8 cellular contexts compared by ENCODE assay signal in genomic region chr9:15606667-15607472, GRCh38. TPM values are rescaled to one million over a fixed set of nuclear protein-coding genes. Genes with fewer than 3 reads are reported as not detected.
DNase-seq lines count a peak whose midpoint lies in the region; ATAC-seq, FAIRE-seq and TF ChIP-seq lines count a peak whose summit lies in the region.

No MANE protein-coding gene starts in this region.

- H4K20me1 ChIP-seq in GM12878 (ENCODE audit: control insufficient read depth, insufficient read depth): no peaks in the 10 kb centered on the region

- RAD21 ChIA-PET in GM12878 (lab: Charles Lee; ENCODE audit: unreplicated experiment): interaction anchor here (0.6 to 1.5 kb wide), 16 partner anchors 8 to 396 kb away, joined by 3 to 17 read pairs (median 4); partner anchors contain the start of gene CCDC171

- intact Hi-C loops in GM12878 (cut with micrococcal nuclease; ENCODE audit: unreplicated experiment) (loop anchor here (2.0 to 10.0 kb wide), 6 partner anchors 55 to 502 kb away; partner anchors contain the start of genes CCDC171 and SNAPC3), vagina (cut with DNase I) (no loop called here)

- TF ChIP-seq POLR2A in H54 (IDR thresholded peaks at IDR 0.05; ENCODE audit: low read depth, low read length): no peak
- TF ChIP-seq POLR2A in GM12878 (IDR thresholded peaks at IDR 0.05; ENCODE audit: low read depth, low read length): no peak
- TF ChIP-seq POLR2A in vagina (IDR thresholded peaks at IDR 0.05): no peak

- SMC1A ChIA-PET in GM12878 (lab: Charles Lee; ENCODE audit: uncharacterized antibody, unreplicated experiment): interaction anchor here (0.6 to 2.5 kb wide), 25 partner anchors 15 to 399 kb away, joined by 3 to 16 read pairs (median 4); partner anchors contain the start of gene CCDC171

- TF ChIP-seq CTCF in GM12878 (IDR thresholded peaks at IDR 0.05 in 2 of 3, conservative IDR thresholded peaks at IDR 0.05 in 1 of 3; ENCODE audit: control insufficient read depth in 2 of 3, extremely low read depth in 1 of 3, insufficient read depth in 1 of 3, low read depth in 3 of 3, low read length in 3 of 3) (peak; percentile 46 to 68 (median 52)), vagina (IDR thresholded peaks at IDR 0.05) (peak; percentile 48 to 73 (median 71))

- no peak overlapping the region for H3K4me2 ChIP-seq in GM12878 (ENCODE audit: control insufficient read depth, insufficient read depth)

- H3K9me3 ChIP-seq in GM12878 (replicated peaks; ENCODE audit: control insufficient read depth, insufficient read depth, low read length): no peaks in the 10 kb centered on the region
- no peaks in the 10 kb centered on the region for H3K9me3 ChIP-seq in vagina

- H3K27ac ChIP-seq in GM12878 (ENCODE audit: control insufficient read depth, insufficient read depth): no peak overlapping the region
- H3K27ac ChIP-seq in vagina: no peak overlapping the region

- peak; percentile 24 for DNase-seq in DMS114 treated with DMSO at 0.1 percent for 48 hours (lab: John Stamatoyannopoulos, UW; ENCODE audit: unreplicated experiment)
- peak; percentile 6 for DNase-seq in H54 (ENCODE audit: insufficient read length, low spot score)
- peak; percentile 70 for DNase-seq in NCI-H2196 treated with DMSO at 0.1 percent for 48 hours (lab: John Stamatoyannopoulos, UW; ENCODE audit: unreplicated experiment)
- no peak for DNase-seq in GM12878 (ENCODE audit: low read depth, low spot score)
- DNase-seq in kidney tubule cell (ENCODE audit: low spot score): peak; percentile 60
- DNase-seq in vagina (ENCODE audit: extremely low spot score in 2 of 2): no peak
- DNase-seq in activated CD4-positive, alpha-beta T cell treated with anti-CD3 and anti-CD28 coated beads, Interleukin-2, amount 50 U/mL, for 48 hours: no peak

- H3K36me3 ChIP-seq in GM12878 (ENCODE audit: control insufficient read depth in 2 of 2, insufficient read depth in 2 of 2, low read length in 1 of 2) (no peaks in the 10 kb centered on the region), vagina (no peaks in the 10 kb centered on the region)

- in situ Hi-C loops in GM12878 (cut with MboI): no loop called here

- H3K4me3 ChIP-seq in GM12878 (no peak overlapping the region), vagina (no peak overlapping the region)

- WGBS in GM12878 (ENCODE audit: insufficient coverage, insufficient replicate concordance, low lambda C conversion rate, missing lambda C conversion rate): 0% methylated on average over 1 of the region's 1 CpG

- FAIRE-seq in H54 (lab: Jason Lieb, UNC) (peak; percentile 27), GM12878 (lab: Jason Lieb, UNC) (peak; percentile 87)

- H3K9ac ChIP-seq in GM12878 (ENCODE audit: control insufficient read depth, insufficient read depth, low read length): no peak overlapping the region

- no peak overlapping the region for H2AFZ ChIP-seq in GM12878 (ENCODE audit: control insufficient read depth, low read depth, low read length)

- H3K27me3 ChIP-seq in GM12878 (replicated peaks in 1 of 2; ENCODE audit: control insufficient read depth in 2 of 2, insufficient read depth in 2 of 2, low read length in 1 of 2) (no peaks in the 10 kb centered on the region), vagina (no peaks in the 10 kb centered on the region)

- POLR2A ChIA-PET in GM12878 (lab: Charles Lee): interaction anchor here (1.3 kb wide), 1 partner anchor 55 kb away, joined by 3 read pairs; no protein-coding TSS in a partner anchor

- no TSS peak for BruUV-seq in GM12878 (replicated peaks; lab: Mats Ljungman, UMichigan)

- peak; percentile 70 for TF ChIP-seq RAD21 in GM12878 (IDR thresholded peaks at IDR 0.05; ENCODE audit: insufficient read depth, low read depth, low read length)

- H3K79me2 ChIP-seq in GM12878 (ENCODE audit: control insufficient read depth, insufficient read depth, low read length): no peaks in the 10 kb centered on the region

- no peaks in the 10 kb centered on the region for H3K4me1 ChIP-seq in GM12878 (ENCODE audit: control insufficient read depth, insufficient read depth, low read length)
- H3K4me1 ChIP-seq in vagina: no peaks in the 10 kb centered on the region

- peak; percentile 73 for ATAC-seq in GM12878
- ATAC-seq in HG02870 (IDR thresholded peaks at IDR 0.05; ENCODE audit: unreplicated experiment): no peak

- TF ChIP-seq EP300 in GM12878 (IDR thresholded peaks at IDR 0.05; ENCODE audit: borderline replicate concordance in 1 of 2, control insufficient read depth in 1 of 2, low read depth in 2 of 2, low read length in 2 of 2): no peak

- CTCF ChIA-PET in GM12878 (lab: Yijun Ruan, JAX): interaction anchor here (0.6 to 3.3 kb wide), 36 partner anchors 8 to 617 kb away, joined by 3 to 25 read pairs (median 4); partner anchors contain the start of genes CCDC171 and TTC39B

TF ChIP-seq in GM12878, 131 proteins besides CTCF, POLR2A, EP300 and RAD21:
- peak; percentile 67; the same call in 1 of the 2 replicates for TF ChIP-seq SMC3 (IDR thresholded peaks at IDR 0.05; ENCODE audit: borderline replicate concordance, low read length)
- no peak for TF ChIP-seq SMARCA5 (IDR thresholded peaks at IDR 0.05)

RNA-seq across cellular contexts. Expression of gene CCDC171, which starts 54.0 kb away (rescaled TPM):
- 28.4 and 29.3 TPM in 2 replicates for total RNA-seq in GM12878 (2013; cell fraction: nucleolus; rRNA removed)
- total RNA-seq in GM12878 (2014; rRNA removed) (2.0 and 3.5 TPM in 2 replicates), GM12878 (2014; rRNA removed; fragmentation: Illumina TruSeq; extraction: Trizol) (6.0 and 7.2 TPM in 2 replicates), GM12878 (2021) (2.1 and 4.0 TPM in 2 replicates), vagina (2.9 TPM)
- 1.7 TPM for polyA plus RNA-seq in GM12878 (2011; ENCODE audit: low read depth)
- polyA plus RNA-seq in GM12878 (2011; rRNA removed) (3.0 and 3.9 TPM in 2 replicates), GM12878 (2014; fragmentation: Illumina TruSeq; extraction: Trizol) (2.4 and 2.6 TPM in 2 replicates), GM12878 (2014; fragmentation: Nextera tagmentation; extraction: Ambion mirVana) (1 to 10 TPM in 1 of 2 experiments, under 1 TPM in 1; 1.00 to 1.1 TPM), GM12878 (2014; rRNA removed) (1.4 and 2.6 TPM in 2 replicates), GM12878 (2016; fragmentation: Nextera tagmentation; extraction: Ambion mirVana) (1 to 10 TPM; 2.9 to 3.8 TPM)
- 0.97 and 1.6 TPM in 2 replicates for polyA plus RNA-seq in GM12878 (2011; cell fraction: cytosol; rRNA removed)
- polyA plus RNA-seq in GM12878 (2011; cell fraction: nucleus; rRNA removed): 5.0 and 5.1 TPM in 2 replicates
- 1.0 and 1.9 TPM in 2 replicates for polyA plus RNA-seq in GM12878 (2012)
- 7.9 and 10.1 TPM in 2 replicates for polyA minus RNA-seq in GM12878 (2011; rRNA and poly(A)+ RNA removed)
- polyA minus RNA-seq in GM12878 (2011; cell fraction: cytosol; rRNA and poly(A)+ RNA removed): 1.6 and 1.9 TPM in 2 replicates
- 16.8 and 26.1 TPM in 2 replicates for polyA minus RNA-seq in GM12878 (2011; cell fraction: nucleus; rRNA and poly(A)+ RNA removed)

Comparison
In these comparisons a context has a peak if more than half of its experiments do, and no peak if none do; other contexts are left out.
1. DNase-seq: peak in DMS114 treated with DMSO at 0.1 percent for 48 hours (single experiment), H54 (single experiment), NCI-H2196 treated with DMSO at 0.1 percent for 48 hours (single experiment) and kidney tubule cell (single experiment); none in GM12878 (single experiment), vagina (0 of 2) and activated CD4-positive, alpha-beta T cell treated with anti-CD3 and anti-CD28 coated beads, Interleukin-2, amount 50 U/mL, for 48 hours (0 of 2).